9 cellular contexts compared by ENCODE assay signal in genomic region chr14:21987937-21988336, GRCh38.
DNase-seq lines count a peak whose midpoint lies in the region; ATAC-seq, FAIRE-seq and TF ChIP-seq lines count a peak whose summit lies in the region.
"Had no signal": no experiment of that assay in that cellular context is flagged by ENCODE, and none has a peak within 500 bp of the region (broad histone marks: within the 10 kb centered on the region; RNA-seq: fewer than 3 reads in every experiment).

No MANE protein-coding gene starts in this region.

- no peaks in the 10 kb centered on the region for H3K36me3 Mint-ChIP-seq in activated T-helper 17 cell treated with anti-CD3 and anti-CD28 coated beads, Interleukin-2, amount 50 U/mL, for 72 hours (ENCODE audit: low read depth)

- no peak overlapping the region for H3K27ac ChIP-seq in KMS-11
- H3K27ac ChIP-seq in HepG2 (ENCODE audit: extremely low read length, insufficient read depth, low read length) = no peak overlapping the region
- H3K27ac ChIP-seq: neutrophil had no signal

- no peaks in the 10 kb centered on the region for H3K9me3 ChIP-seq in HepG2 (ENCODE audit: low read length)
- H3K9me3 ChIP-seq: neutrophil had no signal

- H3K27me3 ChIP-seq in KMS-11 (ENCODE audit: insufficient read depth, low read depth) (no peaks in the 10 kb centered on the region), HepG2 (ENCODE audit: control insufficient read depth in 1 of 2, insufficient read depth in 2 of 2, low read length in 2 of 2) (no peaks in the 10 kb centered on the region)
- H3K27me3 ChIP-seq: neutrophil had no signal

- no peaks in the 10 kb centered on the region for H3K27me3 Mint-ChIP-seq in activated T-helper 17 cell treated with anti-CD3 and anti-CD28 coated beads, Interleukin-2, amount 50 U/mL, for 72 hours

- H3K4me1 ChIP-seq in KMS-11 (ENCODE audit: low read depth, poor library complexity, severe bottlenecking) (peaks cover 28% of the 10 kb centered on the region), HepG2 (ENCODE audit: insufficient read depth, low read length) (no peaks in the 10 kb centered on the region)

- H3K4me3 Mint-ChIP-seq in activated T-helper 17 cell treated with anti-CD3 and anti-CD28 coated beads, Interleukin-2, amount 50 U/mL, for 72 hours = peak overlapping the region; percentile 69

- no peaks in the 10 kb centered on the region for H3K9me3 Mint-ChIP-seq in activated T-helper 17 cell treated with anti-CD3 and anti-CD28 coated beads, Interleukin-2, amount 50 U/mL, for 72 hours

- H3K4me3 ChIP-seq in KMS-11 (IDR thresholded peaks at IDR 0.05; ENCODE audit: insufficient read depth, low read depth, low read length) (no peak overlapping the region), HepG2 (replicated peaks in 1 of 3; ENCODE audit: insufficient read depth in 1 of 3, low read depth in 2 of 3, low read length in 3 of 3) (no peak overlapping the region)

- H3K4me2 ChIP-seq in KMS-11 = no peak overlapping the region
- no peak overlapping the region for H3K4me2 ChIP-seq in HepG2 (ENCODE audit: low read depth, low read length)

- no peaks in the 10 kb centered on the region for H3K79me2 ChIP-seq in KMS-11 (ENCODE audit: insufficient read depth, low read depth)
- H3K79me2 ChIP-seq in HepG2 (ENCODE audit: insufficient read depth, low read length) = no peaks in the 10 kb centered on the region

- TF ChIP-seq POLR2A in HepG2 (IDR thresholded peaks at IDR 0.05; ENCODE audit: insufficient read depth in 1 of 2, low read depth in 2 of 2, low read length in 2 of 2) = no peak

- under 1% methylated on average over 3 of the region's 3 CpGs for WGBS in HepG2 (ENCODE audit: low lambda C conversion rate)

- TF ChIP-seq CTCF in KMS-11 (conservative IDR thresholded peaks at IDR 0.05; ENCODE audit: low read depth, low read length) (peak; percentile 64), HepG2 (CRISPR knock-in tag; IDR thresholded peaks at IDR 0.05) (peak; percentile 43)

- CTCF ChIA-PET in HepG2 (lab: Yijun Ruan, JAX; ENCODE audit: low intra/inter-chr PET ratio, low total read pairs) = interaction anchor here (0.9 kb wide), 1 partner anchor 112 kb away, joined by 5 read pairs; no protein-coding TSS in a partner anchor

- intact Hi-C loops in HepG2 (cut with micrococcal nuclease; ENCODE audit: unreplicated experiment) = no loop called here

- H3K36me3 ChIP-seq in KMS-11 (ENCODE audit: insufficient read depth) (no peaks in the 10 kb centered on the region), HepG2 (replicated peaks in 1 of 2; ENCODE audit: control insufficient read depth in 1 of 2, insufficient read depth in 2 of 2, low read length in 2 of 2) (no peaks in the 10 kb centered on the region)
- H3K36me3 ChIP-seq: neutrophil had no signal

- BruUV-seq in HepG2 (replicated peaks; lab: Mats Ljungman, UMichigan) = no TSS peak

- FAIRE-seq in HepG2 (lab: Jason Lieb, UNC) (peak; percentile 63), frontal cortex (lab: Jason Lieb, UNC) (no peak)

- no peak for TF ChIP-seq RAD21 in HepG2 (CRISPR knock-in tag; IDR thresholded peaks at IDR 0.05)

- peak overlapping the region; percentile 85 for H3K27ac Mint-ChIP-seq in activated T-helper 17 cell treated with anti-CD3 and anti-CD28 coated beads, Interleukin-2, amount 50 U/mL, for 72 hours

- H4K20me1 ChIP-seq in KMS-11 (ENCODE audit: insufficient read depth) (no peaks in the 10 kb centered on the region), HepG2 (ENCODE audit: insufficient read depth, low read length) (no peaks in the 10 kb centered on the region)

- H3K9ac ChIP-seq in KMS-11 = no peak overlapping the region
- no peak overlapping the region for H3K9ac ChIP-seq in HepG2 (ENCODE audit: insufficient read depth, low read depth, low read length)

- POLR2A ChIA-PET in HepG2 (lab: Yijun Ruan, JAX) = no interaction called here

- peak; percentile 84 for ATAC-seq in activated T-helper 17 cell treated with anti-CD3 and anti-CD28 coated beads, Interleukin-2, amount 50 U/mL, for 72 hours (replicated peaks)
- ATAC-seq in HepG2 = peak; percentile 94
- no peak for ATAC-seq in HG03175 (IDR thresholded peaks at IDR 0.05; ENCODE audit: unreplicated experiment)
- no peak for ATAC-seq in GM18867 (IDR thresholded peaks at IDR 0.05; ENCODE audit: unreplicated experiment)
- no peak for ATAC-seq in HG02981 (IDR thresholded peaks at IDR 0.05; ENCODE audit: unreplicated experiment)

- no peak for TF ChIP-seq EP300 in HepG2 (IDR thresholded peaks at IDR 0.05; ENCODE audit: low read depth in 2 of 2, low read length in 2 of 2)
- TF ChIP-seq EP300 in HepG2 (CRISPR knock-in tag; IDR thresholded peaks at IDR 0.05; ENCODE audit: borderline replicate concordance) = no peak

- H2AFZ ChIP-seq in KMS-11 (ENCODE audit: low read depth) (no peak overlapping the region), HepG2 (ENCODE audit: low read length) (no peak overlapping the region)

- no peaks in the 10 kb centered on the region for H3K4me1 Mint-ChIP-seq in activated T-helper 17 cell treated with anti-CD3 and anti-CD28 coated beads, Interleukin-2, amount 50 U/mL, for 72 hours

- DNase-seq in ELR (ENCODE audit: low read depth) = peak; percentile 53
- DNase-seq in HepG2 (ENCODE audit: low spot score) = peak; percentile 68
- DNase-seq in frontal cortex (ENCODE audit: low spot score in 2 of 2) = no peak

- in situ Hi-C loops in HepG2 (cut with HindIII; ENCODE audit: extremely low pct_ligation_motif_present, low pct_unique_long_range_greater_than_20kb) = no loop called here

TF ChIP-seq in HepG2, 621 proteins besides CTCF, POLR2A, EP300 and RAD21 (continues in another document):
- no peak for TF ChIP-seq FOSL2 (CRISPR knock-in tag; IDR thresholded peaks at IDR 0.05)
- TF ChIP-seq THAP11 (CRISPR knock-in tag; IDR thresholded peaks at IDR 0.05) = no peak
- no peak for TF ChIP-seq TFE3 (CRISPR knock-in tag; IDR thresholded peaks at IDR 0.05)
- TF ChIP-seq MYC (CRISPR knock-in tag; IDR thresholded peaks at IDR 0.05; ENCODE audit: borderline replicate concordance) = no peak
- TF ChIP-seq CREB3 (CRISPR knock-in tag; IDR thresholded peaks at IDR 0.05) = no peak

Comparison
In these comparisons a context has a peak if more than half of its experiments do, and no peak if none do; other contexts are left out.
1. DNase-seq: peak in ELR (single experiment) and HepG2 (single experiment); none in frontal cortex (0 of 2).
2. ATAC-seq: peak in activated T-helper 17 cell treated with anti-CD3 and anti-CD28 coated beads, Interleukin-2, amount 50 U/mL, for 72 hours (single experiment) and HepG2 (single experiment); none in HG03175 (single experiment), GM18867 (single experiment) and HG02981 (single experiment).